Comparison of ENCODE assay signal across 27 cellular contexts in genomic region chr12:112948806-112949205, GRCh38. TPM values are rescaled to one million over a fixed set of nuclear protein-coding genes. Genes with fewer than 3 reads are reported as not detected.
"Had no signal": no experiment of that assay in that cellular context is flagged by ENCODE, and none has a peak within 500 bp of the region (broad histone marks: within the 10 kb centered on the region; RNA-seq: fewer than 3 reads in every experiment).

No MANE protein-coding gene starts in this region.

- H3K27ac ChIP-seq: ascending aorta, breast epithelium, cardiac muscle cell, heart left ventricle, WERI-Rb-1 had no signal

- H3K9me3 ChIP-seq: ascending aorta, breast epithelium had no signal

- DNase-seq: activated B cell treated with CpG ODN at 0.5 μM for 24 hours; activated CD4-positive, alpha-beta T cell treated with anti-CD3 and anti-CD28 coated beads for 48 hours; activated CD4-positive, alpha-beta T cell treated with anti-CD3 and anti-CD28 coated beads, Interleukin-2, amount 50 U/mL, for 1 hour; activated CD4-positive, alpha-beta T cell treated with anti-CD3 and anti-CD28 coated beads, Interleukin-2, amount 50 U/mL, for 48 hours; activated CD8-positive, alpha-beta memory T cell treated with anti-CD3 and anti-CD28 coated beads for 24 hours; activated CD8-positive, alpha-beta T cell treated with anti-CD3 and anti-CD28 coated beads for 36 hours; activated gamma-delta T cell; activated naive CD4-positive, alpha-beta T cell; activated naive CD4-positive, alpha-beta T cell treated with anti-CD3 and anti-CD28 coated beads, Interleukin-2, amount 10 ng/mL, durations not matched to agents 7 days and 5 days; activated naive CD8-positive, alpha-beta T cell treated with anti-CD3 and anti-CD28 coated beads, Interleukin-2, amount 10 ng/mL, durations not matched to agents 7 days and 5 days; activated T-cell treated with anti-CD3 and anti-CD28 coated beads, Interleukin-2, amount 50 U/mL, for 1 hour; activated T-cell treated with anti-CD3 and anti-CD28 coated beads, Interleukin-2, amount 50 U/mL, for 48 hours; central memory CD4-positive, alpha-beta T cell; cerebellar nuclear complex; cortex of kidney; dermis blood vessel endothelial cell; effector CD8-positive, alpha-beta T cell; foreskin fibroblast; glutamatergic neuron; heart left ventricle; SW 1271; T-cell; T1000; WERI-Rb-1 had no signal

- H3K4me1 ChIP-seq: ascending aorta, breast epithelium, heart left ventricle had no signal

- H3K36me3 ChIP-seq: breast epithelium, cardiac muscle cell, WERI-Rb-1 had no signal

- H3K4me3 ChIP-seq: ascending aorta, breast epithelium, cardiac muscle cell, heart left ventricle had no signal

- H3K27me3 ChIP-seq: ascending aorta, breast epithelium, cardiac muscle cell, heart left ventricle had no signal

RNA-seq across cellular contexts. Expression of gene OAS3, which starts 10.5 kb away (rescaled TPM):
- polyA plus RNA-seq: cardiac muscle cell had no signal

RNA-seq across cellular contexts. Expression of gene OAS2, which starts 29.5 kb away (rescaled TPM):
- total RNA-seq: cardiac muscle cell had no signal
- polyA plus RNA-seq: cardiac muscle cell had no signal

RNA-seq across cellular contexts. Expression of gene OAS1, which starts 42.0 kb away (rescaled TPM):
- total RNA-seq: cardiac muscle cell had no signal
- polyA plus RNA-seq: cardiac muscle cell had no signal
